Comparison of ENCODE assay signal across 8 cellular contexts in genomic region chr5:139668924-139669680, GRCh38. TPM values are rescaled to one million over a fixed set of nuclear protein-coding genes. Genes with fewer than 3 reads are reported as not detected.
DNase-seq lines count a peak whose midpoint lies in the region; ATAC-seq and TF ChIP-seq lines count a peak whose summit lies in the region.

No MANE protein-coding gene starts in this region.

- ATAC-seq in HG02798 (IDR thresholded peaks at IDR 0.05; ENCODE audit: poor library complexity, unreplicated experiment) (no peak), HG03139 (IDR thresholded peaks at IDR 0.05; ENCODE audit: unreplicated experiment) (no peak)

- TF ChIP-seq CTCF in Calu3 (IDR thresholded peaks at IDR 0.05; ENCODE audit: unreplicated experiment) (no peak), osteocyte (IDR thresholded peaks at IDR 0.05) (no peak)

- peaks cover 0 to 3% of the 10 kb centered on the region in 2 donors for H3K36me3 ChIP-seq in duodenal mucosa (ENCODE audit: control insufficient read depth in 1 of 2, insufficient read depth in 2 of 2, low read length in 2 of 2)

- H3K9me3 Mint-ChIP-seq in Calu3 (ENCODE audit: low read depth, unreplicated experiment) (no peaks in the 10 kb centered on the region), osteocyte (ENCODE audit: unreplicated experiment) (no peaks in the 10 kb centered on the region)

- peak overlapping the region; percentile 6 to 70 for H3K9ac ChIP-seq in duodenal mucosa (ENCODE audit: low read depth in 1 of 2, low read length in 2 of 2)

- DNase-seq in Calu3 (no peak), NAMALWA (ENCODE audit: low spot score) (peak; percentile 69), osteocyte (ENCODE audit: extremely low spot score, unreplicated experiment) (no peak), NCI-H510A (lab: John Stamatoyannopoulos, UW) (no peak), SHP77 treated with DMSO at 0.1 percent for 48 hours (lab: John Stamatoyannopoulos, UW) (no peak)

- intact Hi-C loops in Calu3 (cut with micrococcal nuclease; ENCODE audit: unreplicated experiment), result no loop called here

- H3K4me3 Mint-ChIP-seq in Calu3 (ENCODE audit: low read depth, unreplicated experiment) (peak overlapping the region; percentile 66), osteocyte (ENCODE audit: unreplicated experiment) (peak overlapping the region; percentile 51)

- no peaks in the 10 kb centered on the region for H3K9me3 ChIP-seq in duodenal mucosa (ENCODE audit: control insufficient read depth in 1 of 2, low read length in 2 of 2)

- peaks cover 26% of the 10 kb centered on the region for H3K36me3 Mint-ChIP-seq in Calu3 (ENCODE audit: insufficient read depth, unreplicated experiment)
- peaks cover 3% of the 10 kb centered on the region for H3K36me3 Mint-ChIP-seq in osteocyte (ENCODE audit: unreplicated experiment)

- CTCF ChIA-PET in Calu3 (lab: Charles Lee), result interaction anchor here (0.6 to 2.9 kb wide), 3 partner anchors 11 to 103 kb away, joined by 5 to 11 read pairs (median 5); no protein-coding TSS in a partner anchor

- no peaks in the 10 kb centered on the region for H3K27me3 Mint-ChIP-seq in Calu3 (ENCODE audit: unreplicated experiment)
- no peaks in the 10 kb centered on the region for H3K27me3 Mint-ChIP-seq in osteocyte (ENCODE audit: unreplicated experiment)

- peak overlapping the region; percentile 79 for H3K27ac ChIP-seq in duodenal mucosa (ENCODE audit: low read depth, low read length)

- H3K4me1 Mint-ChIP-seq in Calu3 (ENCODE audit: low read depth, unreplicated experiment) (peaks cover 51% of the 10 kb centered on the region), osteocyte (ENCODE audit: unreplicated experiment) (peaks cover 91% of the 10 kb centered on the region)

- peaks cover 40 to 51% of the 10 kb centered on the region in 2 donors for H3K4me1 ChIP-seq in duodenal mucosa (ENCODE audit: control insufficient read depth in 1 of 2, insufficient read depth in 2 of 2, low read length in 2 of 2)

- H3K4me3 ChIP-seq in duodenal mucosa (ENCODE audit: low read depth in 1 of 2, low read length in 2 of 2), result peak overlapping the region; percentile 66 to 74

- H3K27ac Mint-ChIP-seq in Calu3 (ENCODE audit: unreplicated experiment) (peak overlapping the region; percentile 47), osteocyte (ENCODE audit: unreplicated experiment) (peak overlapping the region; percentile 91)

- no peaks in the 10 kb centered on the region for H3K27me3 ChIP-seq in duodenal mucosa (ENCODE audit: control insufficient read depth in 1 of 2, insufficient read depth in 2 of 2, low read length in 2 of 2)

- BruUV-seq in Calu3 (replicated peaks; lab: Mats Ljungman, UMichigan), result no TSS peak

RNA-seq across cellular contexts. Expression of gene CXXC5, which starts 21.0 kb away (rescaled TPM):
- total RNA-seq in Calu3 (2022) (64.1 and 69.1 TPM in 2 replicates), osteocyte (239 and 259 TPM in 2 replicates)
